In the genomic region with DNA sequence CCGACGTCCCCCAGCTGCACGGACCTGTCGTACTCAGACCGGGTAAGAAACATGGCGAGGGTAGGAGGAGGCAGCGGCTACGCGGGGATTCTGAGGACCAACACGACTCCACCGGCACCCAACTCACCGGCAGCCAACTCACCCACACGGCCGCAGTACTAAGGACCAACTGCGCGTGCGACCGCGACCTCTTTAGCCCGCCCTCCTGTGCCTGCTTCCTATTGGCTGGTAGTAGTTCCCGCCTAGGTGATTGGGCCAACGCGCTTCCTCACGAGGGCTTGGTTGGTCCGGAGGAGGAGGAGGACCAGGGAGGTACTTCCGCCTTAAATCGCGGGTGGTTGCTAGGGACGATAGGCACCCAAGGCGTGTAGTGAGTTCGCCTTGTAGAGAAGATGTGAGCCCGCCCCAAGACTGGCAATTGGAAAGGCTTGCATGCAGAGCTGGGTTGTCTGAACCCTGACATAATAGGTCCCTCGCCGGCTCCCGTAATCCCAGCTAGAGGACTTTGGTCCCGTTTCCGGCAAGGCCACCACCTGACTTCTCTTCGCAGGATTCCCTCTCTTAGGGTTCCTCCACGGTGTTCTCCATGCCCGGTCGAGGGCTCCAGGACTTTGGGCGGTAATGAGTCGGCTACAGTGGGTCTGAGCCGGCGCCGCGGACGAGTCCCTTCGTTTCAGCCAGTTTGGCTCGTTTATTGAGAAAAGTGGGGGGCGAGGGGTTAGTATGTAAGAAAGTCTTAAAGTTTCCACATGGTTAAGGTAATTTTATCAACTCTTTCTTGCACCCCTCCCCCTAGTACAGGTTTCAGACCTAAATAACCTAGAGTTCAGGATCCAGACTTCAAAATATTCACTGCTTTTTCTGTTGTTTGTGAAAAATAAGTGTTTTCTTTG, we compare ENCODE assay signal across 1 cellular context.
TF ChIP-seq lines count a peak whose summit lies in the region.

A gene (minus strand): TSS at position 171 of the 893 bp plus-strand sequence. CDS start 118 bp downstream, at position 53.

TF ChIP-seq in GM12878, 131 proteins besides CTCF, POLR2A, EP300 and RAD21 (continued from another document and continues in another):
- peak; percentile 98 for TF ChIP-seq POLR2AphosphoS5 (IDR thresholded peaks at IDR 0.05; ENCODE audit: low read length)
- TF ChIP-seq, protein P1, sequence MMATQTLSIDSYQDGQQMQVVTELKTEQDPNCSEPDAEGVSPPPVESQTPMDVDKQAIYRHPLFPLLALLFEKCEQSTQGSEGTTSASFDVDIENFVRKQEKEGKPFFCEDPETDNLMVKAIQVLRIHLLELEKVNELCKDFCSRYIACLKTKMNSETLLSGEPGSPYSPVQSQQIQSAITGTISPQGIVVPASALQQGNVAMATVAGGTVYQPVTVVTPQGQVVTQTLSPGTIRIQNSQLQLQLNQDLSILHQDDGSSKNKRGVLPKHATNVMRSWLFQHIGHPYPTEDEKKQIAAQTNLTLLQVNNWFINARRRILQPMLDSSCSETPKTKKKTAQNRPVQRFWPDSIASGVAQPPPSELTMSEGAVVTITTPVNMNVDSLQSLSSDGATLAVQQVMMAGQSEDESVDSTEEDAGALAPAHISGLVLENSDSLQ (IDR thresholded peaks at IDR 0.05), result 0 out of 2 replicates have a peak, but pooled peaks have one; percentile 21
- TF ChIP-seq CBX5 (IDR thresholded peaks at IDR 0.05; ENCODE audit: low read depth), result no peak
- TF ChIP-seq, protein P2, sequence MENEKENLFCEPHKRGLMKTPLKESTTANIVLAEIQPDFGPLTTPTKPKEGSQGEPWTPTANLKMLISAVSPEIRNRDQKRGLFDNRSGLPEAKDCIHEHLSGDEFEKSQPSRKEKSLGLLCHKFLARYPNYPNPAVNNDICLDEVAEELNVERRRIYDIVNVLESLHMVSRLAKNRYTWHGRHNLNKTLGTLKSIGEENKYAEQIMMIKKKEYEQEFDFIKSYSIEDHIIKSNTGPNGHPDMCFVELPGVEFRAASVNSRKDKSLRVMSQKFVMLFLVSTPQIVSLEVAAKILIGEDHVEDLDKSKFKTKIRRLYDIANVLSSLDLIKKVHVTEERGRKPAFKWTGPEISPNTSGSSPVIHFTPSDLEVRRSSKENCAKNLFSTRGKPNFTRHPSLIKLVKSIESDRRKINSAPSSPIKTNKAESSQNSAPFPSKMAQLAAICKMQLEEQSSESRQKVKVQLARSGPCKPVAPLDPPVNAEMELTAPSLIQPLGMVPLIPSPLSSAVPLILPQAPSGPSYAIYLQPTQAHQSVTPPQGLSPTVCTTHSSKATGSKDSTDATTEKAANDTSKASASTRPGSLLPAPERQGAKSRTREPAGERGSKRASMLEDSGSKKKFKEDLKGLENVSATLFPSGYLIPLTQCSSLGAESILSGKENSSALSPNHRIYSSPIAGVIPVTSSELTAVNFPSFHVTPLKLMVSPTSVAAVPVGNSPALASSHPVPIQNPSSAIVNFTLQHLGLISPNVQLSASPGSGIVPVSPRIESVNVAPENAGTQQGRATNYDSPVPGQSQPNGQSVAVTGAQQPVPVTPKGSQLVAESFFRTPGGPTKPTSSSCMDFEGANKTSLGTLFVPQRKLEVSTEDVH (IDR thresholded peaks at IDR 0.05; ENCODE audit: low read depth, partially characterized antibody), result no peak
- no peak for TF ChIP-seq RBBP5 (conservative IDR thresholded peaks at IDR 0.05)
- peak; percentile 83 for TF ChIP-seq GABPA (IDR thresholded peaks at IDR 0.05; ENCODE audit: low read depth)
- TF ChIP-seq, protein P3, sequence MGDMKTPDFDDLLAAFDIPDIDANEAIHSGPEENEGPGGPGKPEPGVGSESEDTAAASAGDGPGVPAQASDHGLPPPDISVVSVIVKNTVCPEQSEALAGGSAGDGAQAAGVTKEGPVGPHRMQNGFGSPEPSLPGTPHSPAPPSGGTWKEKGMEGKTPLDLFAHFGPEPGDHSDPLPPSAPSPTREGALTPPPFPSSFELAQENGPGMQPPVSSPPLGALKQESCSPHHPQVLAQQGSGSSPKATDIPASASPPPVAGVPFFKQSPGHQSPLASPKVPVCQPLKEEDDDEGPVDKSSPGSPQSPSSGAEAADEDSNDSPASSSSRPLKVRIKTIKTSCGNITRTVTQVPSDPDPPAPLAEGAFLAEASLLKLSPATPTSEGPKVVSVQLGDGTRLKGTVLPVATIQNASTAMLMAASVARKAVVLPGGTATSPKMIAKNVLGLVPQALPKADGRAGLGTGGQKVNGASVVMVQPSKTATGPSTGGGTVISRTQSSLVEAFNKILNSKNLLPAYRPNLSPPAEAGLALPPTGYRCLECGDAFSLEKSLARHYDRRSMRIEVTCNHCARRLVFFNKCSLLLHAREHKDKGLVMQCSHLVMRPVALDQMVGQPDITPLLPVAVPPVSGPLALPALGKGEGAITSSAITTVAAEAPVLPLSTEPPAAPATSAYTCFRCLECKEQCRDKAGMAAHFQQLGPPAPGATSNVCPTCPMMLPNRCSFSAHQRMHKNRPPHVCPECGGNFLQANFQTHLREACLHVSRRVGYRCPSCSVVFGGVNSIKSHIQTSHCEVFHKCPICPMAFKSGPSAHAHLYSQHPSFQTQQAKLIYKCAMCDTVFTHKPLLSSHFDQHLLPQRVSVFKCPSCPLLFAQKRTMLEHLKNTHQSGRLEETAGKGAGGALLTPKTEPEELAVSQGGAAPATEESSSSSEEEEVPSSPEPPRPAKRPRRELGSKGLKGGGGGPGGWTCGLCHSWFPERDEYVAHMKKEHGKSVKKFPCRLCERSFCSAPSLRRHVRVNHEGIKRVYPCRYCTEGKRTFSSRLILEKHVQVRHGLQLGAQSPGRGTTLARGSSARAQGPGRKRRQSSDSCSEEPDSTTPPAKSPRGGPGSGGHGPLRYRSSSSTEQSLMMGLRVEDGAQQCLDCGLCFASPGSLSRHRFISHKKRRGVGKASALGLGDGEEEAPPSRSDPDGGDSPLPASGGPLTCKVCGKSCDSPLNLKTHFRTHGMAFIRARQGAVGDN (IDR thresholded peaks at IDR 0.05), result peak; percentile 24
- no peak for TF ChIP-seq SIX5 (IDR thresholded peaks at IDR 0.05; ENCODE audit: low read depth, low read length, severe bottlenecking)
- no peak for TF ChIP-seq RCOR1 (conservative IDR thresholded peaks at IDR 0.05; ENCODE audit: low read depth, low read length)
- TF ChIP-seq BMI1 (IDR thresholded peaks at IDR 0.05; ENCODE audit: borderline replicate concordance), result peak; percentile 83; the same call in 1 of the 2 replicates
- TF ChIP-seq JUND (IDR thresholded peaks at IDR 0.05; ENCODE audit: low read depth, low read length), result no peak
- TF ChIP-seq, protein P4, sequence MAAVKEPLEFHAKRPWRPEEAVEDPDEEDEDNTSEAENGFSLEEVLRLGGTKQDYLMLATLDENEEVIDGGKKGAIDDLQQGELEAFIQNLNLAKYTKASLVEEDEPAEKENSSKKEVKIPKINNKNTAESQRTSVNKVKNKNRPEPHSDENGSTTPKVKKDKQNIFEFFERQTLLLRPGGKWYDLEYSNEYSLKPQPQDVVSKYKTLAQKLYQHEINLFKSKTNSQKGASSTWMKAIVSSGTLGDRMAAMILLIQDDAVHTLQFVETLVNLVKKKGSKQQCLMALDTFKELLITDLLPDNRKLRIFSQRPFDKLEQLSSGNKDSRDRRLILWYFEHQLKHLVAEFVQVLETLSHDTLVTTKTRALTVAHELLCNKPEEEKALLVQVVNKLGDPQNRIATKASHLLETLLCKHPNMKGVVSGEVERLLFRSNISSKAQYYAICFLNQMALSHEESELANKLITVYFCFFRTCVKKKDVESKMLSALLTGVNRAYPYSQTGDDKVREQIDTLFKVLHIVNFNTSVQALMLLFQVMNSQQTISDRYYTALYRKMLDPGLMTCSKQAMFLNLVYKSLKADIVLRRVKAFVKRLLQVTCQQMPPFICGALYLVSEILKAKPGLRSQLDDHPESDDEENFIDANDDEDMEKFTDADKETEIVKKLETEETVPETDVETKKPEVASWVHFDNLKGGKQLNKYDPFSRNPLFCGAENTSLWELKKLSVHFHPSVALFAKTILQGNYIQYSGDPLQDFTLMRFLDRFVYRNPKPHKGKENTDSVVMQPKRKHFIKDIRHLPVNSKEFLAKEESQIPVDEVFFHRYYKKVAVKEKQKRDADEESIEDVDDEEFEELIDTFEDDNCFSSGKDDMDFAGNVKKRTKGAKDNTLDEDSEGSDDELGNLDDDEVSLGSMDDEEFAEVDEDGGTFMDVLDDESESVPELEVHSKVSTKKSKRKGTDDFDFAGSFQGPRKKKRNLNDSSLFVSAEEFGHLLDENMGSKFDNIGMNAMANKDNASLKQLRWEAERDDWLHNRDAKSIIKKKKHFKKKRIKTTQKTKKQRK (IDR thresholded peaks at IDR 0.05; ENCODE audit: low read depth, low read length), result peak; percentile 74
- TF ChIP-seq MXI1 (IDR thresholded peaks at IDR 0.05; ENCODE audit: low read depth, low read length), result peak; percentile 96
- TF ChIP-seq RELA (IDR thresholded peaks at IDR 0.05; ENCODE audit: borderline replicate concordance, partially characterized antibody), result peak; percentile 7
- TF ChIP-seq RUNX3 (IDR thresholded peaks at IDR 0.05; ENCODE audit: low read length), result peak; percentile 60
- TF ChIP-seq NFIC (IDR thresholded peaks at IDR 0.05; ENCODE audit: low read depth, low read length), result no peak
- TF ChIP-seq SUPT20H (IDR thresholded peaks at IDR 0.05; ENCODE audit: borderline replicate concordance, control insufficient read depth, low read depth, low read length), result no peak
- TF ChIP-seq POLR2AphosphoS2 (IDR thresholded peaks at IDR 0.05; ENCODE audit: low read depth, low read length), result peak; percentile 83; the same call in 1 of the 2 replicates
- no peak for TF ChIP-seq CHD1 (IDR thresholded peaks at IDR 0.05; ENCODE audit: low read depth, low read length)
- no peak; the same call in 1 of the 2 replicates for TF ChIP-seq PAX5 (IDR thresholded peaks at IDR 0.05; ENCODE audit: borderline replicate concordance, low read depth, low read length)
- peak; percentile 57; the same call in 1 of the 2 replicates for TF ChIP-seq NBN (IDR thresholded peaks at IDR 0.05)
- TF ChIP-seq HDGF (IDR thresholded peaks at IDR 0.05), result peak; percentile 91
- no peak for TF ChIP-seq EZH2 (IDR thresholded peaks at IDR 0.05; ENCODE audit: borderline replicate concordance, control insufficient read depth, low read depth, low read length)
- TF ChIP-seq, protein P5, sequence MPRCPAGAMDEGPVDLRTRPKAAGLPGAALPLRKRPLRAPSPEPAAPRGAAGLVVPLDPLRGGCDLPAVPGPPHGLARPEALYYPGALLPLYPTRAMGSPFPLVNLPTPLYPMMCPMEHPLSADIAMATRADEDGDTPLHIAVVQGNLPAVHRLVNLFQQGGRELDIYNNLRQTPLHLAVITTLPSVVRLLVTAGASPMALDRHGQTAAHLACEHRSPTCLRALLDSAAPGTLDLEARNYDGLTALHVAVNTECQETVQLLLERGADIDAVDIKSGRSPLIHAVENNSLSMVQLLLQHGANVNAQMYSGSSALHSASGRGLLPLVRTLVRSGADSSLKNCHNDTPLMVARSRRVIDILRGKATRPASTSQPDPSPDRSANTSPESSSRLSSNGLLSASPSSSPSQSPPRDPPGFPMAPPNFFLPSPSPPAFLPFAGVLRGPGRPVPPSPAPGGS (IDR thresholded peaks at IDR 0.05; ENCODE audit: borderline replicate concordance, insufficient read depth, low read depth, low read length, poor library complexity, severe bottlenecking), result no peak
- TF ChIP-seq SMAD1 (IDR thresholded peaks at IDR 0.05; ENCODE audit: low read depth, partially characterized antibody), result peak; percentile 32
- no peak for TF ChIP-seq HDAC6 (IDR thresholded peaks at IDR 0.05; ENCODE audit: unreplicated experiment)
- TF ChIP-seq EED (IDR thresholded peaks at IDR 0.05; ENCODE audit: low read depth), result 0 out of 2 replicates have a peak, but pooled peaks have one; percentile 28
- TF ChIP-seq MTA3 (IDR thresholded peaks at IDR 0.05; ENCODE audit: borderline replicate concordance, low read length), result no peak
- TF ChIP-seq CHD4 (IDR thresholded peaks at IDR 0.05), result no peak
- TF ChIP-seq, protein P6, sequence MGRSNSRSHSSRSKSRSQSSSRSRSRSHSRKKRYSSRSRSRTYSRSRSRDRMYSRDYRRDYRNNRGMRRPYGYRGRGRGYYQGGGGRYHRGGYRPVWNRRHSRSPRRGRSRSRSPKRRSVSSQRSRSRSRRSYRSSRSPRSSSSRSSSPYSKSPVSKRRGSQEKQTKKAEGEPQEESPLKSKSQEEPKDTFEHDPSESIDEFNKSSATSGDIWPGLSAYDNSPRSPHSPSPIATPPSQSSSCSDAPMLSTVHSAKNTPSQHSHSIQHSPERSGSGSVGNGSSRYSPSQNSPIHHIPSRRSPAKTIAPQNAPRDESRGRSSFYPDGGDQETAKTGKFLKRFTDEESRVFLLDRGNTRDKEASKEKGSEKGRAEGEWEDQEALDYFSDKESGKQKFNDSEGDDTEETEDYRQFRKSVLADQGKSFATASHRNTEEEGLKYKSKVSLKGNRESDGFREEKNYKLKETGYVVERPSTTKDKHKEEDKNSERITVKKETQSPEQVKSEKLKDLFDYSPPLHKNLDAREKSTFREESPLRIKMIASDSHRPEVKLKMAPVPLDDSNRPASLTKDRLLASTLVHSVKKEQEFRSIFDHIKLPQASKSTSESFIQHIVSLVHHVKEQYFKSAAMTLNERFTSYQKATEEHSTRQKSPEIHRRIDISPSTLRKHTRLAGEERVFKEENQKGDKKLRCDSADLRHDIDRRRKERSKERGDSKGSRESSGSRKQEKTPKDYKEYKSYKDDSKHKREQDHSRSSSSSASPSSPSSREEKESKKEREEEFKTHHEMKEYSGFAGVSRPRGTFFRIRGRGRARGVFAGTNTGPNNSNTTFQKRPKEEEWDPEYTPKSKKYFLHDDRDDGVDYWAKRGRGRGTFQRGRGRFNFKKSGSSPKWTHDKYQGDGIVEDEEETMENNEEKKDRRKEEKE (IDR thresholded peaks at IDR 0.05), result no peak
- no peak for TF ChIP-seq STAT1 (conservative IDR thresholded peaks at IDR 0.05)
- TF ChIP-seq NR2F1 (conservative IDR thresholded peaks at IDR 0.05), result no peak
- peak; percentile 92 for TF ChIP-seq NR2C1 (IDR thresholded peaks at IDR 0.05)
- no peak for TF ChIP-seq FOXK2 (IDR thresholded peaks at IDR 0.05)
- TF ChIP-seq KLF5 (IDR thresholded peaks at IDR 0.05; ENCODE audit: partially characterized antibody), result no peak
- no peak for TF ChIP-seq KAT2A (conservative IDR thresholded peaks at IDR 0.05; ENCODE audit: control insufficient read depth, low read depth, low read length)
- TF ChIP-seq, protein P7, sequence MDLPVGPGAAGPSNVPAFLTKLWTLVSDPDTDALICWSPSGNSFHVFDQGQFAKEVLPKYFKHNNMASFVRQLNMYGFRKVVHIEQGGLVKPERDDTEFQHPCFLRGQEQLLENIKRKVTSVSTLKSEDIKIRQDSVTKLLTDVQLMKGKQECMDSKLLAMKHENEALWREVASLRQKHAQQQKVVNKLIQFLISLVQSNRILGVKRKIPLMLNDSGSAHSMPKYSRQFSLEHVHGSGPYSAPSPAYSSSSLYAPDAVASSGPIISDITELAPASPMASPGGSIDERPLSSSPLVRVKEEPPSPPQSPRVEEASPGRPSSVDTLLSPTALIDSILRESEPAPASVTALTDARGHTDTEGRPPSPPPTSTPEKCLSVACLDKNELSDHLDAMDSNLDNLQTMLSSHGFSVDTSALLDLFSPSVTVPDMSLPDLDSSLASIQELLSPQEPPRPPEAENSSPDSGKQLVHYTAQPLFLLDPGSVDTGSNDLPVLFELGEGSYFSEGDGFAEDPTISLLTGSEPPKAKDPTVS (IDR thresholded peaks at IDR 0.05; ENCODE audit: low read depth, low read length), result no peak
- TF ChIP-seq SMARCA5 (IDR thresholded peaks at IDR 0.05), result no peak; the same call in 1 of the 2 replicates
- TF ChIP-seq YBX1 (IDR thresholded peaks at IDR 0.05), result no peak
- TF ChIP-seq IKZF1 (conservative IDR thresholded peaks at IDR 0.05), result peak; percentile 67
